8 cellular contexts compared by ENCODE assay signal in genomic region chr4:101191302-101192098, GRCh38.
DNase-seq lines count a peak whose midpoint lies in the region; ATAC-seq, FAIRE-seq and TF ChIP-seq lines count a peak whose summit lies in the region.

No MANE protein-coding gene starts in this region.

- no peak overlapping the region for H3K4me3 Mint-ChIP-seq in activated naive CD4-positive, alpha-beta T cell treated with anti-CD3 and anti-CD28 coated beads for 36 hours

- CTCF ChIA-PET in activated naive CD4-positive, alpha-beta T cell treated with anti-CD3 and anti-CD28 coated beads for 36 hours (lab: Charles Lee): no interaction called here

- no peak overlapping the region for H3K4me3 ChIP-seq in HFF-Myc (replicated peaks; ENCODE audit: low read depth, low read length)
- H3K4me3 ChIP-seq in cardiac fibroblast (replicated peaks in 1 of 2; ENCODE audit: low read depth in 2 of 2, low read length in 2 of 2): no peak overlapping the region
- H3K4me3 ChIP-seq in skin epidermis: no peak overlapping the region

- H3K9me3 Mint-ChIP-seq in activated naive CD4-positive, alpha-beta T cell treated with anti-CD3 and anti-CD28 coated beads for 36 hours: no peaks in the 10 kb centered on the region

- H3K27ac Mint-ChIP-seq in activated naive CD4-positive, alpha-beta T cell treated with anti-CD3 and anti-CD28 coated beads for 36 hours: no peak overlapping the region

- DNase-seq in HFF-Myc (ENCODE audit: extremely low read depth, low read depth) (peak; percentile 33), cardiac fibroblast (ENCODE audit: low read depth in 2 of 2) (peak; percentile 85 to 98), NCI-H1694 treated with DMSO at 0.1 percent for 48 hours (lab: John Stamatoyannopoulos, UW) (no peak)
- DNase-seq in activated naive CD4-positive, alpha-beta T cell treated with anti-CD3 and anti-CD28 coated beads for 36 hours: no peak

- H3K27ac ChIP-seq in skin epidermis: peak overlapping the region in 12 of 21 experiments; percentile 6 to 79 (median 60)

- TF ChIP-seq CTCF in HFF-Myc (IDR thresholded peaks at IDR 0.05; ENCODE audit: low read depth, low read length, missing control alignments): no peak
- TF ChIP-seq CTCF in cardiac fibroblast (IDR thresholded peaks at IDR 0.05; ENCODE audit: low read depth, low read length): no peak

- ATAC-seq in HG03565 (IDR thresholded peaks at IDR 0.05; ENCODE audit: unreplicated experiment): no peak
- ATAC-seq in activated CD4-positive, CD25-positive, alpha-beta regulatory T cell treated with anti-CD3 and anti-CD28 coated beads, Interleukin-2, amount 50 U/mL, for 24 hours: no peak

- H3K27me3 Mint-ChIP-seq in activated naive CD4-positive, alpha-beta T cell treated with anti-CD3 and anti-CD28 coated beads for 36 hours (ENCODE audit: low read depth): no peaks in the 10 kb centered on the region

- H3K36me3 Mint-ChIP-seq in activated naive CD4-positive, alpha-beta T cell treated with anti-CD3 and anti-CD28 coated beads for 36 hours (ENCODE audit: low read depth): peaks cover 6% of the 10 kb centered on the region

- intact Hi-C loops in activated naive CD4-positive, alpha-beta T cell treated with anti-CD3 and anti-CD28 coated beads for 36 hours (cut with micrococcal nuclease): no loop called here

- H3K4me1 Mint-ChIP-seq in activated naive CD4-positive, alpha-beta T cell treated with anti-CD3 and anti-CD28 coated beads for 36 hours (ENCODE audit: low read depth): peaks cover 6% of the 10 kb centered on the region

- peak; percentile 90 for FAIRE-seq in islet of Langerhans (lab: Jason Lieb, UNC)

Comparison
In these comparisons a context has a peak if more than half of its experiments do, and no peak if none do; other contexts are left out.
1. DNase-seq: peak in HFF-Myc (single experiment) and cardiac fibroblast (2 of 2); none in activated naive CD4-positive, alpha-beta T cell treated with anti-CD3 and anti-CD28 coated beads for 36 hours (single experiment) and NCI-H1694 treated with DMSO at 0.1 percent for 48 hours (single experiment).